In the genomic region with DNA sequence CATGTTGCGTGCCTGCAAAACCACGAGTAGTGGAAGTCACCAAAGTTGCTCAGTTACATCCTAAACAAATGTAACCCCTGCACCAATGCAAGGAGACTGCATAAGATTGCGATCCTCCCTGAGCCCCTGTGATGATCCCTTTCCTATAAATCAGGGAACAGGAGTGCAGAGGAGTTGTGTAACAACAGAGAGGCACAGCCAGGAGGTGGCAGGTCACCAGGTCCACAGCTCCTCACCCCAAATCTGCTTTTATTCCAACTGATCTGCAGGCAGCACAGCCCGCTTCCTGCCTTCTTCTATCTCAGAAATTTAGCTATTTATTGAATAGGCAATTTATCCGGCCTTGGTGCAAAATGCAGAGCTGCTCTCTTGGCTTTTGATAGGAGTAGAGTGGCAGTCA, we compare ENCODE assay signal across 27 cellular contexts. TPM values are rescaled to one million over a fixed set of nuclear protein-coding genes. Genes with fewer than 3 reads are reported as not detected.
DNase-seq lines count a peak whose midpoint lies in the region; ATAC-seq, FAIRE-seq and TF ChIP-seq lines count a peak whose summit lies in the region.
"Had no signal": no experiment of that assay in that cellular context is flagged by ENCODE, and none has a peak within 500 bp of the region (broad histone marks: within the 10 kb centered on the region; RNA-seq: fewer than 3 reads in every experiment).

No MANE protein-coding gene starts in this region.

- H3K4me3 ChIP-seq in H1 (ENCODE audit: extremely low read depth in 1 of 4, insufficient read depth in 2 of 4, low read depth in 3 of 4, low read length in 4 of 4) = no peak overlapping the region
- H3K4me3 ChIP-seq: BLaER1, GM12878 had no signal

- H4K5ac ChIP-seq in H1 (ENCODE audit: insufficient read length, low read depth, low read length) = no peak overlapping the region

- peak overlapping the region; percentile 21; the same call in 1 of the 2 replicates for H2AFZ ChIP-seq in H1 (ENCODE audit: low read length)

- H3K23ac ChIP-seq in H1 (ENCODE audit: insufficient read length) = no peak overlapping the region

- no peaks in the 10 kb centered on the region for H3K9me3 ChIP-seq in H1 (ENCODE audit: insufficient read depth in 2 of 2, low read depth in 1 of 2, low read length in 1 of 2)
- H3K9me3 ChIP-seq: BE2C had no signal

- H3K27me3 Mint-ChIP-seq in nephron progenitor cell (ENCODE audit: low read depth, poor library complexity) = no peaks in the 10 kb centered on the region
- H3K27me3 Mint-ChIP-seq: CD4-positive, CD25-positive, alpha-beta regulatory T cell; CD8-positive, alpha-beta memory T cell had no signal

- H3K4me3 Mint-ChIP-seq in nephron progenitor cell = no peak overlapping the region
- H3K4me3 Mint-ChIP-seq: CD14-positive monocyte; CD4-positive, alpha-beta memory T cell; CD4-positive, CD25-positive, alpha-beta regulatory T cell; CD8-positive, alpha-beta memory T cell had no signal

- no peak for TF ChIP-seq POLR2A in H1 (IDR thresholded peaks at IDR 0.05; ENCODE audit: control extremely low read depth in 1 of 2, low read depth in 2 of 2, low read length in 2 of 2)

- H2BK120ac ChIP-seq in H1 (replicated peaks; ENCODE audit: low read depth, low read length) = no peak overlapping the region

- peak overlapping the region; percentile 83 for H3K27ac Mint-ChIP-seq in nephron progenitor cell
- H3K27ac Mint-ChIP-seq: CD14-positive monocyte; CD4-positive, alpha-beta memory T cell; CD4-positive, CD25-positive, alpha-beta regulatory T cell; CD8-positive, alpha-beta memory T cell had no signal

- no peak for FAIRE-seq in H1 (lab: Jason Lieb, UNC)
- FAIRE-seq: A204.1, GM12878, GM12892, GM18507, GM19239 had no signal

- no peak overlapping the region for H3K4ac ChIP-seq in H1 (replicated peaks; ENCODE audit: insufficient read length, low read depth, low read length)

- peaks cover 5% of the 10 kb centered on the region for H3K4me1 Mint-ChIP-seq in nephron progenitor cell
- H3K4me1 Mint-ChIP-seq: CD14-positive monocyte; CD4-positive, alpha-beta memory T cell; CD4-positive, CD25-positive, alpha-beta regulatory T cell; CD8-positive, alpha-beta memory T cell had no signal

- no peaks in the 10 kb centered on the region for H3K4me1 ChIP-seq in H1 (replicated peaks in 1 of 4; ENCODE audit: control insufficient read depth in 3 of 4, insufficient read depth in 4 of 4, low read length in 3 of 4)
- H3K4me1 ChIP-seq: BE2C, BLaER1 had no signal

- H2AK5ac ChIP-seq in H1 (ENCODE audit: low read depth, low read length) = no peak overlapping the region

- no peak overlapping the region for H2BK5ac ChIP-seq in H1 (ENCODE audit: low read depth, low read length)

- no peak for TF ChIP-seq RAD21 in H1 (IDR thresholded peaks at IDR 0.05 in 1 of 2, conservative IDR thresholded peaks at IDR 0.05 in 1 of 2; ENCODE audit: low read depth in 2 of 2, low read length in 2 of 2)

- no peak for TF ChIP-seq EP300 in H1 (IDR thresholded peaks at IDR 0.05; ENCODE audit: borderline replicate concordance in 1 of 2, low read depth in 2 of 2, low read length in 2 of 2)

- CTCF ChIA-PET in H1 (lab: Charles Lee; ENCODE audit: partially characterized antibody) = interaction anchor here (1.0 to 2.5 kb wide), 4 partner anchors 10 to 75 kb away, joined by 3 to 8 read pairs (median 3); no protein-coding TSS in a partner anchor

- no peaks in the 10 kb centered on the region for H3K27me3 ChIP-seq in H1 (replicated peaks in 1 of 4; ENCODE audit: control insufficient read depth in 3 of 4, extremely low read depth in 1 of 4, insufficient read depth in 3 of 4, low read length in 3 of 4)
- H3K27me3 ChIP-seq: BE2C, BLaER1 had no signal

- ATAC-seq in HG02798 (IDR thresholded peaks at IDR 0.05; ENCODE audit: poor library complexity, unreplicated experiment) (no peak), HG03135 (IDR thresholded peaks at IDR 0.05; ENCODE audit: unreplicated experiment) (no peak)
- ATAC-seq: GM12878 had no signal

- no peak overlapping the region for H3K14ac ChIP-seq in H1 (ENCODE audit: insufficient read length)

- DNase-seq in H1 (ENCODE audit: low read depth in 1 of 2, low spot score in 2 of 2) (no peak), nephron progenitor cell (no peak), middle frontal gyrus (ENCODE audit: extremely low spot score, low spot score) (no peak)
- DNase-seq: 8988T; ACHN; BE2C; C1 segment of cervical spinal cord; CD4-positive, alpha-beta memory T cell; CD4-positive, CD25-positive, alpha-beta regulatory T cell; CD8-positive, alpha-beta memory T cell; COR-L47; DMS 273 treated with DMSO at 0.1 percent for 48 hours; DMS153; DMS53; DMS79; DND-41; EL; GDM1 had no signal

- no peak overlapping the region for H3K27ac ChIP-seq in H1 (ENCODE audit: low read depth, low read length)
- H3K27ac ChIP-seq: BLaER1 had no signal

- POLR2A ChIA-PET in H1 (lab: Charles Lee; ENCODE audit: partially characterized antibody) = no interaction called here

- no peak overlapping the region for H2BK15ac ChIP-seq in H1 (ENCODE audit: low read length)

- H2BK20ac ChIP-seq in H1 (ENCODE audit: low read length) = no peak overlapping the region

- H3K56ac ChIP-seq in H1 (replicated peaks; ENCODE audit: insufficient read length, low read depth, low read length) = no peak overlapping the region

- H3K36me3 ChIP-seq in H1 (ENCODE audit: control insufficient read depth in 2 of 4, insufficient read depth in 4 of 4, low read length in 3 of 4) = no peaks in the 10 kb centered on the region
- H3K36me3 ChIP-seq: BE2C, BLaER1 had no signal

- no peak overlapping the region for H3K18ac ChIP-seq in H1 (ENCODE audit: extremely low read depth, low read length)

- H3K23me2 ChIP-seq in H1 (ENCODE audit: low read depth, low read length) = no peaks in the 10 kb centered on the region

- WGBS in H1 (ENCODE audit: extremely low coverage in 1 of 2, insufficient coverage in 1 of 2, insufficient read length in 1 of 2, insufficient replicate concordance in 2 of 2, low coverage in 1 of 2, low lambda C conversion rate in 2 of 2, missing lambda C conversion rate in 1 of 2), 2 experiments = 82% methylated on average over 5 of the region's 5 CpGs; no CpG with 5 or more reads in 1 of the 2 experiments

- no peak overlapping the region for H4K91ac ChIP-seq in H1 (replicated peaks; ENCODE audit: insufficient read length, low read length)

- no peak overlapping the region for H4K8ac ChIP-seq in H1 (ENCODE audit: extremely low read depth, insufficient read depth, low read length)

- H3K9me3 Mint-ChIP-seq in nephron progenitor cell = peaks cover 22% of the 10 kb centered on the region

- H3K79me1 ChIP-seq in H1 (ENCODE audit: low read depth, low read length) = no peaks in the 10 kb centered on the region

- no peak overlapping the region for H3K4me2 ChIP-seq in H1 (ENCODE audit: insufficient read depth in 1 of 2, low read depth in 2 of 2, low read length in 2 of 2)
- H3K4me2 ChIP-seq: BLaER1 had no signal

- H4K20me1 ChIP-seq in H1 (replicated peaks in 1 of 2; ENCODE audit: control insufficient read depth in 1 of 2, insufficient read depth in 2 of 2, low read length in 2 of 2) = no peaks in the 10 kb centered on the region
- H4K20me1 ChIP-seq: BLaER1 had no signal

- no peaks in the 10 kb centered on the region for H3K79me2 ChIP-seq in H1 (ENCODE audit: control insufficient read depth in 1 of 2, insufficient read depth in 2 of 2, low read length in 2 of 2)

- TF ChIP-seq CTCF in H1 (IDR thresholded peaks at IDR 0.05; ENCODE audit: control extremely low read depth in 1 of 3, insufficient read depth in 1 of 3, low read depth in 1 of 3, low read length in 3 of 3) (no peak), nephron progenitor cell (IDR thresholded peaks at IDR 0.05) (no peak)

- H2BK12ac ChIP-seq in H1 (ENCODE audit: low read depth, low read length) = no peak overlapping the region

- no peak overlapping the region for H3K9ac ChIP-seq in H1 (replicated peaks in 1 of 4; ENCODE audit: extremely low read depth in 1 of 4, low read depth in 3 of 4, low read length in 3 of 4)
- H3K9ac ChIP-seq: BLaER1 had no signal

- H3K36me3 Mint-ChIP-seq in nephron progenitor cell (ENCODE audit: low read depth) = no peaks in the 10 kb centered on the region
- H3K36me3 Mint-ChIP-seq: CD14-positive monocyte; CD4-positive, alpha-beta memory T cell; CD4-positive, CD25-positive, alpha-beta regulatory T cell; CD8-positive, alpha-beta memory T cell had no signal

TF ChIP-seq in H1, 55 proteins besides CTCF, POLR2A, EP300 and RAD21:
- TF ChIP-seq EZH2 (IDR thresholded peaks at IDR 0.05; ENCODE audit: low read depth, low read length, severe bottlenecking) (no peak), SP4 (IDR thresholded peaks at IDR 0.05; ENCODE audit: low read length) (no peak), POU5F1 (IDR thresholded peaks at IDR 0.05; ENCODE audit: low read depth, low read length) (no peak)
- TF ChIP-seq, protein P1, sequence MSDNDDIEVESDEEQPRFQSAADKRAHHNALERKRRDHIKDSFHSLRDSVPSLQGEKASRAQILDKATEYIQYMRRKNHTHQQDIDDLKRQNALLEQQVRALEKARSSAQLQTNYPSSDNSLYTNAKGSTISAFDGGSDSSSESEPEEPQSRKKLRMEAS (IDR thresholded peaks at IDR 0.05) = no peak

RNA-seq across cellular contexts. Expression of a gene that starts 36.0 kb away (rescaled TPM):
- total RNA-seq in H1 (2021; fragmentation: NEBNext Ultra II Directional; extraction: Animal tissue kit (Norgen Biotek cat#: 25700)) = 28.3 and 34.9 TPM in 2 replicates
- polyA plus RNA-seq in H1 (2011; rRNA removed) = 13.5 and 17.8 TPM in 2 replicates
- 10.2 TPM for polyA plus RNA-seq in H1 (2011; cell fraction: cytosol; rRNA removed)
- 50.2 TPM for polyA plus RNA-seq in H1 (2011; cell fraction: nucleus; rRNA removed)
- polyA plus RNA-seq in H1 (2012, experiment 1 of 2) = 9.0 to 14.1 TPM (median 10.5 TPM) in 4 replicates
- 2.0 TPM for polyA plus RNA-seq in H1 (2012, experiment 2 of 2)
- 15.1 TPM for polyA plus RNA-seq in H1 (2013, experiment 1 of 2)
- polyA plus RNA-seq in H1 (2013, experiment 2 of 2) = 13.0 TPM
- polyA minus RNA-seq in H1 (2011; rRNA and poly(A)+ RNA removed) = 32.5 and 41.2 TPM in 2 replicates
- polyA minus RNA-seq in H1 (2011; cell fraction: cytosol; rRNA and poly(A)+ RNA removed) = 19.8 TPM
- 66.1 TPM for polyA minus RNA-seq in H1 (2011; cell fraction: nucleus; rRNA and poly(A)+ RNA removed)
